Comparison of ENCODE assay signal across 22 cellular contexts in the genomic region with DNA sequence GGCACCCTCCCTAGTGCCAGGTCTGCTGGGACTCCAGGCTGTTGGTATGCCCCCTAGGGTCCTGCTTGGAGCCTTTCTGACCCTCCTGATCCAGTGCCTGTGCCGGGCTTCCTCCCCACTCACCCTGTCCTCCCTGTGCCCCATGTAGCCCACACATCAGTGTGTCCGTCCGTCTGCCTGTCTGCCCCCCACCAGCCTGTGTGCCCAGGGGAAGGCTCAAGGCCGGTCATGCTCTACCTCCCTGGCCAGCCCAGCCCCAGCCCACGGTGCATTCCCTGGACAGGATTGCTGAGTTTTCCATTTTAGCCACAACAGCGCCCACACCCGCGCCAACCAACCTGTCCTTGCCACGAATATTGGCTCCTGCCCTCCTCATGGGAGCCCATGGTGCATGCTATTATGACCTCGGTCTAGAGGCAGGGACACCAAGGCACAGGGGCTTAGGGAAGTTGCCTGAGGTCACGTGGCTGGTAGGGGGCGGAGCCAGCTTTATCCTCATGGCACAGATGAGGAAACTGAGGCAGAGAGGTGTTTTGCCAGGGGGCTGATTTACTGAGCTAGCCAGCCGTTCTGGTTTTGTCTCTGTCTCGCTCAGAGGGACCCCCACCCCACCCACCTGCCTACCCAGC.
DNase-seq lines count a peak whose midpoint lies in the region; ATAC-seq, FAIRE-seq and TF ChIP-seq lines count a peak whose summit lies in the region.
"Had no signal": no experiment of that assay in that cellular context is flagged by ENCODE, and none has a peak within 500 bp of the region (broad histone marks: within the 10 kb centered on the region; RNA-seq: fewer than 3 reads in every experiment).

No MANE protein-coding gene starts in this region.

- no peak for TF ChIP-seq EP300 in HepG2 (IDR thresholded peaks at IDR 0.05; ENCODE audit: low read depth in 2 of 2, low read length in 2 of 2)
- no peak for TF ChIP-seq EP300 in HepG2 (CRISPR knock-in tag; IDR thresholded peaks at IDR 0.05; ENCODE audit: borderline replicate concordance)
- TF ChIP-seq EP300 in tibial nerve (IDR thresholded peaks at IDR 0.05), result no peak

- WGBS in HepG2 (ENCODE audit: low lambda C conversion rate), result 85% methylated on average over 10 of the region's 14 CpGs
- 90% methylated on average over 2 of the region's 14 CpGs for WGBS in right lobe of liver (ENCODE audit: insufficient coverage, low coverage, low lambda C conversion rate, missing lambda C conversion rate)
- 70 to 81% methylated on average over 11 to 14 of the region's 14 CpGs for WGBS in tibial nerve, 2 donors

- no peak for TF ChIP-seq POLR2A in HepG2 (IDR thresholded peaks at IDR 0.05; ENCODE audit: insufficient read depth in 1 of 2, low read depth in 2 of 2, low read length in 2 of 2)
- no peak for TF ChIP-seq POLR2A in right lobe of liver (IDR thresholded peaks at IDR 0.05)
- TF ChIP-seq POLR2A in tibial nerve (IDR thresholded peaks at IDR 0.05), result no peak

- H3K27ac Mint-ChIP-seq in activated B cell treated with CpG ODN at 0.5 μM for 24 hours, result peak overlapping the region; percentile 46
- peak overlapping the region; percentile 67 for H3K27ac Mint-ChIP-seq in memory B cell

- POLR2A ChIA-PET in HepG2 (lab: Yijun Ruan, JAX), result no interaction called here
- POLR2A ChIA-PET in activated B cell treated with CpG ODN at 0.5 μM for 24 hours (lab: Charles Lee), result interaction anchor here (0.9 to 10.6 kb wide), 2 partner anchors 15 to 115 kb away, joined by 3 to 207 read pairs; no protein-coding TSS in a partner anchor

- H3K36me3 Mint-ChIP-seq in activated B cell treated with CpG ODN at 0.5 μM for 24 hours (ENCODE audit: low read depth), result peaks cover 3% of the 10 kb centered on the region
- no peaks in the 10 kb centered on the region for H3K36me3 Mint-ChIP-seq in memory B cell
- H3K36me3 Mint-ChIP-seq: CD8-positive, alpha-beta memory T cell had no signal

- BruUV-seq in HepG2 (replicated peaks; lab: Mats Ljungman, UMichigan), result no TSS peak

- no peak for FAIRE-seq in HepG2 (lab: Jason Lieb, UNC)
- FAIRE-seq: GM19239 had no signal

- peaks cover 52% of the 10 kb centered on the region for H3K4me1 ChIP-seq in HepG2 (ENCODE audit: insufficient read depth, low read length)
- no peaks in the 10 kb centered on the region for H3K4me1 ChIP-seq in right lobe of liver
- peaks cover 0 to 71% (median 46%) of the 10 kb centered on the region in 4 donors for H3K4me1 ChIP-seq in tibial nerve

- in situ Hi-C loops in HepG2 (cut with HindIII; ENCODE audit: extremely low pct_ligation_motif_present, low pct_unique_long_range_greater_than_20kb), result no loop called here

- TF ChIP-seq CTCF in HepG2 (CRISPR knock-in tag; IDR thresholded peaks at IDR 0.05), result no peak
- no peak for TF ChIP-seq CTCF in right lobe of liver (IDR thresholded peaks at IDR 0.05)
- no peak for TF ChIP-seq CTCF in activated B cell treated with CpG ODN at 0.5 μM for 24 hours (IDR thresholded peaks at IDR 0.05)
- TF ChIP-seq CTCF in tibial nerve (IDR thresholded peaks at IDR 0.05), result no peak

- no peak overlapping the region for H2AFZ ChIP-seq in HepG2 (ENCODE audit: low read length)

- H3K4me3 ChIP-seq in HepG2 (replicated peaks in 1 of 3; ENCODE audit: insufficient read depth in 1 of 3, low read depth in 2 of 3, low read length in 3 of 3) (no peak overlapping the region), right lobe of liver (no peak overlapping the region), tibial nerve (peak overlapping the region in 1 of 4 donors; percentile 32)
- H3K4me3 ChIP-seq: Peyer's patch had no signal

- intact Hi-C loops in HepG2 (cut with micrococcal nuclease; ENCODE audit: unreplicated experiment) (loop anchor here (2.0 to 5.0 kb wide), 3 partner anchors 19 to 134 kb away; a partner anchor contains a TSS), right lobe of liver (cut with DNase I) (no loop called here), activated B cell treated with CpG ODN at 0.5 μM for 24 hours (cut with micrococcal nuclease) (loop anchor here (10.0 kb wide), 1 partner anchor 513 kb away; a partner anchor contains a TSS)

- H3K9ac ChIP-seq in HepG2 (ENCODE audit: insufficient read depth, low read depth, low read length), result no peak overlapping the region

- no peaks in the 10 kb centered on the region for H3K9me3 ChIP-seq in HepG2 (ENCODE audit: low read length)
- H3K9me3 ChIP-seq in right lobe of liver, result no peaks in the 10 kb centered on the region
- no peaks in the 10 kb centered on the region for H3K9me3 ChIP-seq in tibial nerve
- H3K9me3 ChIP-seq: Peyer's patch had no signal

- no peak overlapping the region for H3K4me3 Mint-ChIP-seq in activated B cell treated with CpG ODN at 0.5 μM for 24 hours
- no peak overlapping the region for H3K4me3 Mint-ChIP-seq in memory B cell
- H3K4me3 Mint-ChIP-seq: H9 had no signal

- ATAC-seq in HepG2 (no peak), right lobe of liver (no peak), activated B cell treated with CpG ODN at 0.5 μM for 24 hours (ENCODE audit: low read depth) (no peak), memory B cell (ENCODE audit: low read depth) (no peak), HG02759 (IDR thresholded peaks at IDR 0.05; ENCODE audit: unreplicated experiment) (no peak)

- H3K27me3 ChIP-seq in HepG2 (ENCODE audit: control insufficient read depth in 1 of 2, insufficient read depth in 2 of 2, low read length in 2 of 2) (no peaks in the 10 kb centered on the region), right lobe of liver (no peaks in the 10 kb centered on the region), tibial nerve (no peaks in the 10 kb centered on the region)
- H3K27me3 ChIP-seq: Peyer's patch had no signal

- H3K27ac ChIP-seq in HepG2 (ENCODE audit: extremely low read length, insufficient read depth, low read length) (no peak overlapping the region), right lobe of liver (no peak overlapping the region), tibial nerve (peak overlapping the region; percentile 71 to 91 (median 83))
- H3K27ac ChIP-seq: 22Rv1, C4-2B, Peyer's patch had no signal

- DNase-seq in HepG2 (ENCODE audit: low spot score) (no peak), right lobe of liver (no peak), activated B cell treated with CpG ODN at 0.5 μM for 24 hours (no peak), memory B cell (ENCODE audit: low spot score in 2 of 2) (no peak), tibial nerve (ENCODE audit: low spot score in 2 of 2) (no peak), islet precursor cell (no peak)
- no peak for DNase-seq in activated CD4-positive, alpha-beta T cell treated with anti-CD3 and anti-CD28 coated beads for 4 hours
- DNase-seq: ACHN; CD8-positive, alpha-beta memory T cell; GDM1; H9; MV-4-11; NCI-H1694 treated with DMSO at 0.1 percent for 48 hours; NCI-H2081 treated with DMSO at 0.1 percent for 48 hours; NCI-H2171 treated with DMSO at 0.1 percent for 48 hours; NCI-H524 treated with DMSO at 0.1 percent for 48 hours; NCI-H82; Peyer's patch had no signal

- no peaks in the 10 kb centered on the region for H3K79me2 ChIP-seq in HepG2 (ENCODE audit: insufficient read depth, low read length)

- no peaks in the 10 kb centered on the region for H3K9me3 Mint-ChIP-seq in activated B cell treated with CpG ODN at 0.5 μM for 24 hours
- H3K9me3 Mint-ChIP-seq in memory B cell, result no peaks in the 10 kb centered on the region
- H3K9me3 Mint-ChIP-seq: CD8-positive, alpha-beta memory T cell; H9 had no signal

- H3K27me3 Mint-ChIP-seq in activated B cell treated with CpG ODN at 0.5 μM for 24 hours, result no peaks in the 10 kb centered on the region
- H3K27me3 Mint-ChIP-seq in memory B cell, result no peaks in the 10 kb centered on the region

- no peaks in the 10 kb centered on the region for H3K36me3 ChIP-seq in HepG2 (replicated peaks in 1 of 2; ENCODE audit: control insufficient read depth in 1 of 2, insufficient read depth in 2 of 2, low read length in 2 of 2)
- no peaks in the 10 kb centered on the region for H3K36me3 ChIP-seq in right lobe of liver
- H3K36me3 ChIP-seq in tibial nerve, result no peaks in the 10 kb centered on the region
- H3K36me3 ChIP-seq: Peyer's patch had no signal

- TF ChIP-seq RAD21 in HepG2 (CRISPR knock-in tag; IDR thresholded peaks at IDR 0.05), result no peak

- H3K4me2 ChIP-seq in HepG2 (ENCODE audit: low read depth, low read length), result no peak overlapping the region

- H3K4me1 Mint-ChIP-seq in activated B cell treated with CpG ODN at 0.5 μM for 24 hours (peaks cover 80% of the 10 kb centered on the region), memory B cell (peaks cover 36% of the 10 kb centered on the region)

- no peaks in the 10 kb centered on the region for H4K20me1 ChIP-seq in HepG2 (ENCODE audit: insufficient read depth, low read length)

- CTCF ChIA-PET in HepG2 (lab: Yijun Ruan, JAX; ENCODE audit: low intra/inter-chr PET ratio, low total read pairs) (no interaction called here), activated B cell treated with CpG ODN at 0.5 μM for 24 hours (lab: Charles Lee) (no interaction called here)

TF ChIP-seq in HepG2, 621 proteins besides CTCF, POLR2A, EP300 and RAD21:
- TF ChIP-seq, protein P1, sequence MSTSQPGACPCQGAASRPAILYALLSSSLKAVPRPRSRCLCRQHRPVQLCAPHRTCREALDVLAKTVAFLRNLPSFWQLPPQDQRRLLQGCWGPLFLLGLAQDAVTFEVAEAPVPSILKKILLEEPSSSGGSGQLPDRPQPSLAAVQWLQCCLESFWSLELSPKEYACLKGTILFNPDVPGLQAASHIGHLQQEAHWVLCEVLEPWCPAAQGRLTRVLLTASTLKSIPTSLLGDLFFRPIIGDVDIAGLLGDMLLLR (CRISPR knock-in tag; IDR thresholded peaks at IDR 0.05), result no peak
- TF ChIP-seq AGO2 (optimal IDR thresholded peaks at IDR 0.05; ENCODE audit: low read depth, low read length), result peak; percentile 49
- peak; percentile 76 for TF ChIP-seq HNRNPL (IDR thresholded peaks at IDR 0.05; ENCODE audit: low read depth, low read length)

Comparison
In these comparisons a context has a peak if more than half of its experiments do, and no peak if none do; other contexts are left out.
1. intact Hi-C loops: an anchor here in HepG2 (2.0 to 5.0 kb wide) and activated B cell treated with CpG ODN at 0.5 μM for 24 hours (10.0 kb wide); none called in right lobe of liver.
2. H3K27ac ChIP-seq: peak in tibial nerve (4 of 4); none in HepG2 (single experiment) and right lobe of liver (0 of 3).